24 cellular contexts compared by ENCODE assay signal in genomic region chr9:137727716-137728115, GRCh38.
"Had no signal": no experiment of that assay in that cellular context is flagged by ENCODE, and none has a peak within 500 bp of the region (broad histone marks: within the 10 kb centered on the region; RNA-seq: fewer than 3 reads in every experiment).

No MANE protein-coding gene starts in this region.

- H3K4me3 Mint-ChIP-seq: activated CD4-positive, alpha-beta memory T cell treated with anti-CD3 and anti-CD28 coated beads, Interleukin-2, amount 10 ng/mL, durations not matched to agents 7 days and 5 days; activated naive CD4-positive, alpha-beta T cell treated with anti-CD3 and anti-CD28 coated beads, Interleukin-2, amount 10 ng/mL, durations not matched to agents 7 days and 5 days; naive B cell; neural progenitor cell had no signal

- H3K27me3 Mint-ChIP-seq: activated CD4-positive, alpha-beta memory T cell treated with anti-CD3 and anti-CD28 coated beads, Interleukin-2, amount 10 ng/mL, durations not matched to agents 7 days and 5 days; activated naive CD4-positive, alpha-beta T cell treated with anti-CD3 and anti-CD28 coated beads, Interleukin-2, amount 10 ng/mL, durations not matched to agents 7 days and 5 days; naive B cell had no signal

- H3K27ac Mint-ChIP-seq: activated CD4-positive, alpha-beta memory T cell treated with anti-CD3 and anti-CD28 coated beads, Interleukin-2, amount 10 ng/mL, durations not matched to agents 7 days and 5 days; activated naive CD4-positive, alpha-beta T cell treated with anti-CD3 and anti-CD28 coated beads, Interleukin-2, amount 10 ng/mL, durations not matched to agents 7 days and 5 days; neural progenitor cell had no signal

- H3K4me3 ChIP-seq: body of pancreas, lower lobe of right lung, neural progenitor cell, sigmoid colon, smooth muscle cell, thoracic aorta had no signal

- H2AFZ ChIP-seq: neural progenitor cell had no signal

- H3K4me2 ChIP-seq: neural progenitor cell, smooth muscle cell had no signal

- H3K4me1 Mint-ChIP-seq: neural progenitor cell had no signal

- DNase-seq: activated CD4-positive, alpha-beta memory T cell treated with anti-CD3 and anti-CD28 coated beads, Interleukin-2, amount 10 ng/mL, durations not matched to agents 7 days and 5 days; activated CD4-positive, alpha-beta T cell treated with anti-CD3 and anti-CD28 coated beads for 48 hours; activated naive CD4-positive, alpha-beta T cell treated with anti-CD3 and anti-CD28 coated beads, Interleukin-2, amount 10 ng/mL, durations not matched to agents 7 days and 5 days; activated T-cell treated with anti-CD3 and anti-CD28 coated beads, Interleukin-2, amount 50 U/mL, for 48 hours; anterior cingulate cortex; caudate nucleus; dermis blood vessel endothelial cell; effector CD8-positive, alpha-beta T cell; foreskin melanocyte; lower lobe of right lung; mesendoderm; naive B cell; retina; sigmoid colon; stimulated activated CD4-positive, alpha-beta T cell treated with anti-CD3 and anti-CD28 coated beads, Interleukin-15, amount 100 ng/mL, for 24 hours; stimulated activated naive CD4-positive, alpha-beta T cell; T-helper 9 cell had no signal

- H3K27ac ChIP-seq: body of pancreas, lower lobe of right lung, neural progenitor cell, sigmoid colon, thoracic aorta had no signal

- H3K9ac ChIP-seq: neural progenitor cell had no signal

- H3K27me3 ChIP-seq: body of pancreas, neural progenitor cell, sigmoid colon had no signal

- ATAC-seq: esophagus mucosa, left lobe of liver, lower lobe of right lung, SK-N-SH treated with all-trans-retinoic acid at 6 μM for 48 hours had no signal
